ENCODE assay signal across 8 cellular contexts in the genomic region with DNA sequence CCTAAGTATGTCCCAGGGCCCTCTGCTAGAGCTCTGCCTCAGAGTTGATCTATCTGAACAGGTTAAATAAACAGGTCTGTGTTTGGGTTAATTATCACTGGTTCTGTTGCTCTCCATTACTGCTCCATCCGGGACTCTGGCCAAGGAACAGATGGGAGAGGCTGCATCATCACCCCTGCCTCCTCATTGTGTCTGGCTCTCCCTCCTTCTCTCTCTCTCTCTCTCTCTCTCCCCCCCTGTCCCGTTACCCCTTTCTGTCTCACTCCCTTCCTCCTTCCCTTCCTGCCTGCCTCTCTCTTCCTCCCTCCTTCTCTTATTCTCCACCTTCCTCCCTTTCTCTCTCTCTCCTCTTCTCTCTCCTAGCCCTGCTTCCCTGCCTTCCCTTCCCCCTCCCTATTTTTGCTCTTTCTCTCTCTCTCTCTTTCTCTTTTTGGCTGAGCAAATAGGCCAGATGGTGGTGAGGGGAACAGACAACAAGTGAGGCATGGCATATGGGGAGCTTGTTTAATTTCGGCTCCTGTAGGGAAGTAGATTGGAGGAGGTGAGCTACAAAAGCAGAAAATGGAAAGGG.
DNase-seq lines count a peak whose midpoint lies in the region; ATAC-seq, FAIRE-seq and TF ChIP-seq lines count a peak whose summit lies in the region.

No MANE protein-coding gene starts in this region.

- H3K4me3 ChIP-seq in H7 (ENCODE audit: insufficient read depth, low read depth, low read length): no peak overlapping the region

- no peaks in the 10 kb centered on the region; the same call in 1 of the 2 replicates for H3K27me3 ChIP-seq in H7 (ENCODE audit: control insufficient read depth, insufficient read depth, low read length)

- ATAC-seq in Right ventricle myocardium superior (ENCODE audit: poor library complexity) (peak; percentile 76), GM21423 (IDR thresholded peaks at IDR 0.05; ENCODE audit: unreplicated experiment) (no peak)

- H3K36me3 ChIP-seq in H7 (replicated peaks; ENCODE audit: control insufficient read depth, insufficient read depth, low read length): no peaks in the 10 kb centered on the region

- intact Hi-C loops in Right ventricle myocardium superior (cut with DNase I): no loop called here

- no peak for FAIRE-seq in HTR-8/SVneo (lab: Jason Lieb, UNC)

- DNase-seq in H7 (peak; percentile 16), Right ventricle myocardium superior (peak; percentile 57), smooth muscle cell of the brain vasculature (ENCODE audit: low read depth, low spot score) (peak; percentile 67), HTR-8/SVneo (ENCODE audit: insufficient read length, low spot score) (no peak), dedifferentiated amniotic fluid mesenchymal stem cell (ENCODE audit: extremely low spot score) (no peak), 8988T (no peak)

TF ChIP-seq in PFSK-1, 5 proteins besides CTCF, POLR2A, EP300 and RAD21:
- TF ChIP-seq TAF1 (IDR thresholded peaks at IDR 0.05; ENCODE audit: borderline replicate concordance, insufficient read depth, low read length) (peak; percentile 44; the same call in 1 of the 2 replicates), POLR2AphosphoS5 (IDR thresholded peaks at IDR 0.05; ENCODE audit: low read depth, low read length) (no peak), SIN3A (IDR thresholded peaks at IDR 0.05; ENCODE audit: borderline replicate concordance, insufficient read depth, low read length) (peak; percentile 73; the same call in 1 of the 2 replicates), FOXP2 (optimal IDR thresholded peaks at IDR 0.05; ENCODE audit: borderline replicate concordance, extremely low read depth, extremely low read length, insufficient read depth) (no peak)
- TF ChIP-seq, protein P1, sequence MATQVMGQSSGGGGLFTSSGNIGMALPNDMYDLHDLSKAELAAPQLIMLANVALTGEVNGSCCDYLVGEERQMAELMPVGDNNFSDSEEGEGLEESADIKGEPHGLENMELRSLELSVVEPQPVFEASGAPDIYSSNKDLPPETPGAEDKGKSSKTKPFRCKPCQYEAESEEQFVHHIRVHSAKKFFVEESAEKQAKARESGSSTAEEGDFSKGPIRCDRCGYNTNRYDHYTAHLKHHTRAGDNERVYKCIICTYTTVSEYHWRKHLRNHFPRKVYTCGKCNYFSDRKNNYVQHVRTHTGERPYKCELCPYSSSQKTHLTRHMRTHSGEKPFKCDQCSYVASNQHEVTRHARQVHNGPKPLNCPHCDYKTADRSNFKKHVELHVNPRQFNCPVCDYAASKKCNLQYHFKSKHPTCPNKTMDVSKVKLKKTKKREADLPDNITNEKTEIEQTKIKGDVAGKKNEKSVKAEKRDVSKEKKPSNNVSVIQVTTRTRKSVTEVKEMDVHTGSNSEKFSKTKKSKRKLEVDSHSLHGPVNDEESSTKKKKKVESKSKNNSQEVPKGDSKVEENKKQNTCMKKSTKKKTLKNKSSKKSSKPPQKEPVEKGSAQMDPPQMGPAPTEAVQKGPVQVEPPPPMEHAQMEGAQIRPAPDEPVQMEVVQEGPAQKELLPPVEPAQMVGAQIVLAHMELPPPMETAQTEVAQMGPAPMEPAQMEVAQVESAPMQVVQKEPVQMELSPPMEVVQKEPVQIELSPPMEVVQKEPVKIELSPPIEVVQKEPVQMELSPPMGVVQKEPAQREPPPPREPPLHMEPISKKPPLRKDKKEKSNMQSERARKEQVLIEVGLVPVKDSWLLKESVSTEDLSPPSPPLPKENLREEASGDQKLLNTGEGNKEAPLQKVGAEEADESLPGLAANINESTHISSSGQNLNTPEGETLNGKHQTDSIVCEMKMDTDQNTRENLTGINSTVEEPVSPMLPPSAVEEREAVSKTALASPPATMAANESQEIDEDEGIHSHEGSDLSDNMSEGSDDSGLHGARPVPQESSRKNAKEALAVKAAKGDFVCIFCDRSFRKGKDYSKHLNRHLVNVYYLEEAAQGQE (IDR thresholded peaks at IDR 0.05; ENCODE audit: insufficient read depth in 1 of 2, low read depth in 2 of 2, low read length in 2 of 2): peak in 1 of 2 experiments; percentile 64; a peak in 1 of 4 replicates

Comparison
In these comparisons a context has a peak if more than half of its experiments do, and no peak if none do; other contexts are left out.
1. DNase-seq: peak in H7 (single experiment), Right ventricle myocardium superior (single experiment) and smooth muscle cell of the brain vasculature (single experiment); none in HTR-8/SVneo (single experiment), dedifferentiated amniotic fluid mesenchymal stem cell (single experiment) and 8988T (single experiment).